ENCODE assay signal across 22 cellular contexts in genomic region chr12:84946753-84947152, GRCh38. TPM values are rescaled to one million over a fixed set of nuclear protein-coding genes. Genes with fewer than 3 reads are reported as not detected.
DNase-seq lines count a peak whose midpoint lies in the region; ATAC-seq, FAIRE-seq and TF ChIP-seq lines count a peak whose summit lies in the region.
"Had no signal": no experiment of that assay in that cellular context is flagged by ENCODE, and none has a peak within 500 bp of the region (broad histone marks: within the 10 kb centered on the region; RNA-seq: fewer than 3 reads in every experiment).

No MANE protein-coding gene starts in this region.

- H3K4me1 ChIP-seq in GM23248 (ENCODE audit: insufficient read depth) (no peaks in the 10 kb centered on the region), astrocyte (ENCODE audit: insufficient read depth, low read length) (no peaks in the 10 kb centered on the region), neuron (ENCODE audit: insufficient read depth, low read length) (no peaks in the 10 kb centered on the region)
- H3K4me1 ChIP-seq: Caco-2, HAP-1 had no signal

- DNase-seq in GM23248 (no peak), astrocyte (ENCODE audit: low read depth) (no peak), OCI-M2 (lab: John Stamatoyannopoulos, UW; ENCODE audit: unreplicated experiment) (no peak), A172 (ENCODE audit: low spot score) (no peak), NCI-H526 treated with DMSO at 0.1 percent for 48 hours (lab: John Stamatoyannopoulos, UW) (no peak), CD1c-positive myeloid dendritic cell (ENCODE audit: extremely low spot score) (no peak)
- DNase-seq: 8988T; C1 segment of cervical spinal cord; Caco-2; CD4-positive, CD25-positive, alpha-beta regulatory T cell; CD8-positive, alpha-beta T cell; DMS153; DND-41; GOT3; HFFc6 had no signal

- no peaks in the 10 kb centered on the region for H3K36me3 Mint-ChIP-seq in astrocyte (ENCODE audit: low read depth, unreplicated experiment)
- H3K36me3 Mint-ChIP-seq: CD4-positive, CD25-positive, alpha-beta regulatory T cell; CD8-positive, alpha-beta T cell had no signal

- in situ Hi-C loops in GM23248 (cut with MboI) = no loop called here

- H3K4me3 Mint-ChIP-seq in astrocyte (ENCODE audit: unreplicated experiment) = no peak overlapping the region
- H3K4me3 Mint-ChIP-seq: CD4-positive, CD25-positive, alpha-beta regulatory T cell; CD8-positive, alpha-beta T cell; HFFc6 had no signal

- no peak overlapping the region for H3K4me2 ChIP-seq in GM23248 (ENCODE audit: unreplicated experiment)
- no peak overlapping the region for H3K4me2 ChIP-seq in astrocyte (ENCODE audit: low read length)

- H4K20me1 ChIP-seq in GM23248 (ENCODE audit: insufficient read depth) (no peaks in the 10 kb centered on the region), astrocyte (ENCODE audit: insufficient read depth, low read length) (no peaks in the 10 kb centered on the region)

- H3K27ac Mint-ChIP-seq in astrocyte (ENCODE audit: unreplicated experiment) = no peak overlapping the region
- H3K27ac Mint-ChIP-seq: CD4-positive, CD25-positive, alpha-beta regulatory T cell; CD8-positive, alpha-beta T cell; HFFc6 had no signal

- H3K9me3 ChIP-seq in GM23248 (ENCODE audit: low read depth) = no peaks in the 10 kb centered on the region
- no peaks in the 10 kb centered on the region for H3K9me3 ChIP-seq in astrocyte (ENCODE audit: insufficient read depth, low read depth, low read length)
- H3K9me3 ChIP-seq in neuron (ENCODE audit: low read length) = no peaks in the 10 kb centered on the region
- H3K9me3 ChIP-seq: Caco-2, HAP-1 had no signal

- no peaks in the 10 kb centered on the region for H3K27me3 ChIP-seq in GM23248 (replicated peaks; ENCODE audit: insufficient read depth)
- no peaks in the 10 kb centered on the region for H3K27me3 ChIP-seq in astrocyte (ENCODE audit: insufficient read depth, low read length)
- H3K27me3 ChIP-seq in neuron (ENCODE audit: insufficient read depth, low read length) = no peaks in the 10 kb centered on the region

- ATAC-seq in GM18867 (IDR thresholded peaks at IDR 0.05; ENCODE audit: unreplicated experiment) = peak; percentile 65
- ATAC-seq: CD8-positive, alpha-beta T cell had no signal

- peak overlapping the region; percentile 62 for H2AFZ ChIP-seq in GM23248
- no peak overlapping the region for H2AFZ ChIP-seq in astrocyte (ENCODE audit: low read depth, low read length)
- H2AFZ ChIP-seq in neuron (ENCODE audit: low read depth, low read length) = peak overlapping the region; percentile 30

- no peak overlapping the region for H3K4me3 ChIP-seq in GM23248
- no peak overlapping the region for H3K4me3 ChIP-seq in astrocyte (ENCODE audit: insufficient read depth, low read depth, low read length)
- H3K4me3 ChIP-seq in neuron (ENCODE audit: low read length) = no peak overlapping the region
- H3K4me3 ChIP-seq: HAP-1 had no signal

- H3K79me2 ChIP-seq in GM23248 (ENCODE audit: insufficient read depth) (no peaks in the 10 kb centered on the region), astrocyte (ENCODE audit: insufficient read depth, low read length) (no peaks in the 10 kb centered on the region)

- no peaks in the 10 kb centered on the region for H3K9me2 ChIP-seq in GM23248 (ENCODE audit: insufficient read depth)

- no peaks in the 10 kb centered on the region for H3F3A ChIP-seq in GM23248 (ENCODE audit: insufficient read depth)

- H3K9ac ChIP-seq in GM23248 (no peak overlapping the region), astrocyte (ENCODE audit: low read length) (no peak overlapping the region)

- 36% methylated on average over 2 of the region's 2 CpGs for WGBS in GM23248 (ENCODE audit: low coverage in 1 of 2, low lambda C conversion rate in 2 of 2, missing lambda C conversion rate in 2 of 2), 2 experiments

- no peaks in the 10 kb centered on the region for H3K4me1 Mint-ChIP-seq in astrocyte (ENCODE audit: low read depth, unreplicated experiment)
- H3K4me1 Mint-ChIP-seq: CD4-positive, CD25-positive, alpha-beta regulatory T cell had no signal

- H3K27ac ChIP-seq in GM23248 = no peak overlapping the region
- H3K27ac ChIP-seq in astrocyte (ENCODE audit: low read depth, low read length) = no peak overlapping the region

- peak; percentile 17 for FAIRE-seq in astrocyte (lab: Jason Lieb, UNC)
- FAIRE-seq: G401.6, GM12891, GM18507, H54 had no signal

- TF ChIP-seq CTCF in astrocyte (IDR thresholded peaks at IDR 0.05; ENCODE audit: insufficient read depth, low read depth, low read length) = no peak

- no peaks in the 10 kb centered on the region for H3K27me3 Mint-ChIP-seq in astrocyte (ENCODE audit: low read depth, unreplicated experiment)
- H3K27me3 Mint-ChIP-seq: CD4-positive, CD25-positive, alpha-beta regulatory T cell had no signal

- no peaks in the 10 kb centered on the region for H3K9me3 Mint-ChIP-seq in astrocyte (ENCODE audit: unreplicated experiment)
- H3K9me3 Mint-ChIP-seq: CD8-positive, alpha-beta T cell had no signal

- H3K36me3 ChIP-seq in GM23248 (ENCODE audit: low read depth) (no peaks in the 10 kb centered on the region), astrocyte (ENCODE audit: insufficient read depth, low read length) (no peaks in the 10 kb centered on the region), neuron (ENCODE audit: insufficient read depth, low read length) (no peaks in the 10 kb centered on the region)
- H3K36me3 ChIP-seq: HAP-1 had no signal

RNA-seq across cellular contexts. Expression of gene SLC6A15, which starts 34.2 kb away (rescaled TPM):
- 2.6 and 3.2 TPM in 2 replicates for total RNA-seq in GM23248 (2014; rRNA removed; shearing (Covaris generic))
- 2.0 and 3.4 TPM in 2 replicates for polyA plus RNA-seq in GM23248 (2016; fragmentation: Nextera tagmentation; extraction: Ambion mirVana)
- 14.0 and 16.7 TPM in 2 replicates for total RNA-seq in astrocyte
- not detected in 2 replicates for total RNA-seq in A172 (2014; rRNA removed; shearing (Covaris generic))
- total RNA-seq: Caco-2; CD4-positive, CD25-positive, alpha-beta regulatory T cell; CD8-positive, alpha-beta T cell; HFFc6 had no signal
- polyA plus RNA-seq: CD4-positive, CD25-positive, alpha-beta regulatory T cell had no signal
